8 cellular contexts compared by ENCODE assay signal in genomic region chr5:111072949-111073682, GRCh38. TPM values are rescaled to one million over a fixed set of nuclear protein-coding genes. Genes with fewer than 3 reads are reported as not detected.
DNase-seq lines count a peak whose midpoint lies in the region; ATAC-seq and TF ChIP-seq lines count a peak whose summit lies in the region.

No MANE protein-coding gene starts in this region.

- peaks cover 0 to 27% (median 0%) of the 10 kb centered on the region in 3 donors for H3K27me3 ChIP-seq in sigmoid colon

- H3K4me1 ChIP-seq in sigmoid colon = peaks cover 0 to 24% (median 19%) of the 10 kb centered on the region in 4 donors

- TF ChIP-seq CTCF in sigmoid colon (IDR thresholded peaks at IDR 0.05) = no peak

- no peaks in the 10 kb centered on the region for H3K9me3 ChIP-seq in sigmoid colon

- peak overlapping the region; percentile 94 for H3K4me3 Mint-ChIP-seq in activated naive CD8-positive, alpha-beta T cell

- no peak for TF ChIP-seq POLR2A in sigmoid colon (IDR thresholded peaks at IDR 0.05)

- 3% methylated on average over 44 of the region's 44 CpGs for WGBS in sigmoid colon, 2 donors

- no peaks in the 10 kb centered on the region for H3K9me3 Mint-ChIP-seq in activated naive CD8-positive, alpha-beta T cell (ENCODE audit: low read depth)

- no peak for TF ChIP-seq EP300 in sigmoid colon (IDR thresholded peaks at IDR 0.05)

- H3K4me3 ChIP-seq in sigmoid colon = peak overlapping the region; percentile 43 to 64 (median 58)

- peak overlapping the region; percentile 9 for H3K27ac Mint-ChIP-seq in activated naive CD8-positive, alpha-beta T cell

- DNase-seq in AG08396 (ENCODE audit: low spot score) = peak; percentile 59
- DNase-seq in SK-N-DZ (ENCODE audit: low spot score) = peak; percentile 18
- peak; percentile 79 for DNase-seq in hepatic stellate cell (ENCODE audit: low spot score)
- peak; percentile 71 for DNase-seq in sigmoid colon
- no peak for DNase-seq in AML-193 (lab: John Stamatoyannopoulos, UW)

- ATAC-seq in GM19438 (IDR thresholded peaks at IDR 0.05; ENCODE audit: low read depth, unreplicated experiment) (peak; percentile 95), HG03520 (IDR thresholded peaks at IDR 0.05; ENCODE audit: unreplicated experiment) (peak; percentile 61)

- intact Hi-C loops in sigmoid colon (cut with DNase I) = no loop called here

- no peaks in the 10 kb centered on the region for H3K36me3 ChIP-seq in sigmoid colon

- peaks cover 2% of the 10 kb centered on the region for H3K36me3 Mint-ChIP-seq in activated naive CD8-positive, alpha-beta T cell

- H3K4me1 Mint-ChIP-seq in activated naive CD8-positive, alpha-beta T cell (ENCODE audit: low read depth) = peaks cover 46% of the 10 kb centered on the region

- peaks cover 49% of the 10 kb centered on the region for H3K27me3 Mint-ChIP-seq in activated naive CD8-positive, alpha-beta T cell

- H3K27ac ChIP-seq in sigmoid colon = peak overlapping the region; percentile 2 to 74 (median 34)

RNA-seq across cellular contexts. Expression of gene TSLP, which starts 1.6 kb away (rescaled TPM):
- polyA plus RNA-seq in SK-N-DZ (2014; cell fraction: cytosol; rRNA removed) = not detected in 2 replicates
- polyA plus RNA-seq in SK-N-DZ (2014; cell fraction: nucleus; rRNA removed) = not detected in 2 replicates
- total RNA-seq in sigmoid colon = 1 to 10 TPM in 2 of 4 donors, under 1 TPM in 1, not detected in 1; 0.36 to 1.2 (median 1.2) TPM
- 1 to 10 TPM in 1 of 3 donors, under 1 TPM in 2; 0.41 to 1.2 (median 0.46) TPM for polyA plus RNA-seq in sigmoid colon

RNA-seq across cellular contexts. Expression of gene WDR36, which starts 19.0 kb away (rescaled TPM):
- 23.8 and 31.0 TPM in 2 replicates for polyA plus RNA-seq in SK-N-DZ (2014; cell fraction: cytosol; rRNA removed)
- polyA plus RNA-seq in SK-N-DZ (2014; cell fraction: nucleus; rRNA removed) = 42.7 and 45.7 TPM in 2 replicates
- 10 to 100 TPM; 14.4 to 22.8 (median 19.5) TPM for total RNA-seq in sigmoid colon
- polyA plus RNA-seq in sigmoid colon = 1 to 10 TPM; 2.4 to 6.6 (median 2.8) TPM

Comparison
In these comparisons a context has a peak if more than half of its experiments do, and no peak if none do; other contexts are left out.
1. DNase-seq: peak in AG08396 (single experiment), SK-N-DZ (single experiment), hepatic stellate cell (single experiment) and sigmoid colon (single experiment); none in AML-193 (0 of 2).